2 cellular contexts compared by ENCODE assay signal in the genomic region with DNA sequence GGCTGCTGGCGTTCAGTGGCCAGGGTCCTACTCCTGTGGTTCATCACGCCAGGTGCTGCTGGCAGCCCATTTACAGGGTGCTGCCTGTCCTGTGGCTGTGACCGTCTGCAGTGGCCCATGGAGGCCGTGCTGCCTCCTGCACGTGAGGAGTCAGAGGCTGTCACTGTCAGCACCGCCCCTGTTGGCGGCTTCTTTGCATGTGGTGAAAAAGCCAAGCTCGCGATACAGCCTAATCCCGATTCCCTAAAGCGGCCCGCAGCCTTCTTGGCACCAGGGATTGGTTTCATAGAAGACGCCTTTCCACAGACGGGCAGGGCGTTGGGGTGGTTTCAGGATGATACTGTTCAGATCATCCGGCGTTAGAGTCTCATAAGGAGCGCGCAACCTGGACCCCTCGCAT.
TF ChIP-seq lines count a peak whose summit lies in the region.

No MANE protein-coding gene starts in this region.

TF ChIP-seq in IMR-90, 13 proteins besides CTCF, POLR2A, EP300 and RAD21:
- TF ChIP-seq NFE2L2 (IDR thresholded peaks at IDR 0.05; ENCODE audit: low read depth, low read length) = no peak

TF ChIP-seq in H1, 55 proteins besides CTCF, POLR2A, EP300 and RAD21:
- TF ChIP-seq KDM4A (IDR thresholded peaks at IDR 0.05; ENCODE audit: low read depth, low read length, severe bottlenecking) (no peak), BCL11A (IDR thresholded peaks at IDR 0.05; ENCODE audit: low read depth in 2 of 2, low read length in 2 of 2) (no peak), TAF7 (optimal IDR thresholded peaks at IDR 0.05; ENCODE audit: borderline replicate concordance, low read depth, low read length) (no peak), SIN3A (conservative IDR thresholded peaks at IDR 0.05 in 1 of 2, IDR thresholded peaks at IDR 0.05 in 1 of 2; ENCODE audit: low read depth in 1 of 2, low read length in 2 of 2) (0 out of 4 replicates have a peak, but pooled peaks of 1 of the 2 experiments have one; percentile 37), USF2 (IDR thresholded peaks at IDR 0.05; ENCODE audit: low read length) (no peak), SUZ12 (IDR thresholded peaks at IDR 0.05; ENCODE audit: low read length) (no peak), POLR2AphosphoS5 (IDR thresholded peaks at IDR 0.05; ENCODE audit: low read depth, low read length) (no peak), TBP (IDR thresholded peaks at IDR 0.05; ENCODE audit: low read depth, low read length) (no peak), MAX (IDR thresholded peaks at IDR 0.05) (peak; percentile 33; the same call in 1 of the 2 replicates)
- TF ChIP-seq, protein P1, sequence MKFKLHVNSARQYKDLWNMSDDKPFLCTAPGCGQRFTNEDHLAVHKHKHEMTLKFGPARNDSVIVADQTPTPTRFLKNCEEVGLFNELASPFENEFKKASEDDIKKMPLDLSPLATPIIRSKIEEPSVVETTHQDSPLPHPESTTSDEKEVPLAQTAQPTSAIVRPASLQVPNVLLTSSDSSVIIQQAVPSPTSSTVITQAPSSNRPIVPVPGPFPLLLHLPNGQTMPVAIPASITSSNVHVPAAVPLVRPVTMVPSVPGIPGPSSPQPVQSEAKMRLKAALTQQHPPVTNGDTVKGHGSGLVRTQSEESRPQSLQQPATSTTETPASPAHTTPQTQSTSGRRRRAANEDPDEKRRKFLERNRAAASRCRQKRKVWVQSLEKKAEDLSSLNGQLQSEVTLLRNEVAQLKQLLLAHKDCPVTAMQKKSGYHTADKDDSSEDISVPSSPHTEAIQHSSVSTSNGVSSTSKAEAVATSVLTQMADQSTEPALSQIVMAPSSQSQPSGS (IDR thresholded peaks at IDR 0.05; ENCODE audit: low read length) = no peak
TF ChIP-seq in H1: peak in this region for 2.
